In the genomic region with DNA sequence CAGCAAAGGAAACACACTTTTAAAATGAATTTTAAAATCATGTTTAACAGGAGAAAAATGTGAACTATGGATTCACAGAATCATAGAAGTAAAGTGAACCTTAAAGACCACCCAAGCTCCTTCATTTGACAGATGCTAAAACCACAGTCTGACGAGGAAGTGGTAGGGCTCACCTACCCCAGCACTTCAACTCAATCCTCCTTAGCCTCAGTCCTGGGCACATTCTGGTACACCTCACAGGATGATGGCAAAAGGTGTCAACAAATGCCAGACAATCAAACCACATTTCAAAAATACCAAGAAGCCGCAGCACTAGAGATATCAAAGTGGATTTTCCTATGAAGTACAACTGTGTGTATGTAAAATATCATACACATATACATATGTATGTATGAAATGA, we compare ENCODE assay signal across 21 cellular contexts. TPM values are rescaled to one million over a fixed set of nuclear protein-coding genes. Genes with fewer than 3 reads are reported as not detected.
DNase-seq lines count a peak whose midpoint lies in the region; ATAC-seq, FAIRE-seq and TF ChIP-seq lines count a peak whose summit lies in the region.
"Had no signal": no experiment of that assay in that cellular context is flagged by ENCODE, and none has a peak within 500 bp of the region (broad histone marks: within the 10 kb centered on the region; RNA-seq: fewer than 3 reads in every experiment).

No MANE protein-coding gene starts in this region.

- no peak overlapping the region for H3K56ac ChIP-seq in mesendoderm (ENCODE audit: low read length)

- H2BK120ac ChIP-seq in mesendoderm (ENCODE audit: low read depth, low read length): no peak overlapping the region

- peaks cover 0 to 23% of the 10 kb centered on the region in 2 donors for H3K4me1 ChIP-seq in naive thymus-derived CD4-positive, alpha-beta T cell (ENCODE audit: control insufficient read depth in 2 of 2, insufficient read depth in 2 of 2, low read length in 2 of 2)
- no peaks in the 10 kb centered on the region for H3K4me1 ChIP-seq in mesendoderm (ENCODE audit: control insufficient read depth, low read depth, low read length)

- no peak for TF ChIP-seq POLR2A in GM12892 (IDR thresholded peaks at IDR 0.05; ENCODE audit: low read depth, low read length)

- no peak overlapping the region for H3K4ac ChIP-seq in mesendoderm (ENCODE audit: low read depth, low read length)

- no peaks in the 10 kb centered on the region for H3K27me3 ChIP-seq in CD4-positive, alpha-beta T cell (ENCODE audit: control insufficient read depth, insufficient read depth, low read length)
- no peaks in the 10 kb centered on the region for H3K27me3 ChIP-seq in naive thymus-derived CD4-positive, alpha-beta T cell (ENCODE audit: control insufficient read depth in 2 of 2, insufficient read depth in 2 of 2, low read length in 2 of 2)
- H3K27me3 ChIP-seq in mesendoderm (ENCODE audit: insufficient read depth, low read length, poor library complexity): no peaks in the 10 kb centered on the region
- H3K27me3 ChIP-seq: body of pancreas, neural progenitor cell, SJCRH30, suprapubic skin had no signal

- no peaks in the 10 kb centered on the region for H3K9me3 Mint-ChIP-seq in CD4-positive, alpha-beta T cell
- no peaks in the 10 kb centered on the region for H3K9me3 Mint-ChIP-seq in activated naive CD8-positive, alpha-beta T cell treated with anti-CD3 and anti-CD28 coated beads for 36 hours
- no peaks in the 10 kb centered on the region for H3K9me3 Mint-ChIP-seq in naive thymus-derived CD4-positive, alpha-beta T cell
- H3K9me3 Mint-ChIP-seq: neural progenitor cell had no signal

- no peak overlapping the region for H2AK5ac ChIP-seq in mesendoderm (ENCODE audit: low read length)

- peak; percentile 44 for FAIRE-seq in GM12892 (lab: Jason Lieb, UNC)

- peaks cover 0 to 25% (median 0%) of the 10 kb centered on the region in 3 experiments for H3K36me3 ChIP-seq in naive thymus-derived CD4-positive, alpha-beta T cell (ENCODE audit: control insufficient read depth in 2 of 3, insufficient read depth in 3 of 3, low read length in 3 of 3)
- H3K36me3 ChIP-seq in mesendoderm (ENCODE audit: control insufficient read depth, insufficient read depth, low read length): no peaks in the 10 kb centered on the region

- H3K23ac ChIP-seq in mesendoderm (ENCODE audit: low read length): no peak overlapping the region

- peaks cover 43% of the 10 kb centered on the region for H3K4me1 Mint-ChIP-seq in CD4-positive, alpha-beta T cell (ENCODE audit: low read depth)
- H3K4me1 Mint-ChIP-seq in activated naive CD8-positive, alpha-beta T cell treated with anti-CD3 and anti-CD28 coated beads for 36 hours: peaks cover 49% of the 10 kb centered on the region
- H3K4me1 Mint-ChIP-seq in naive thymus-derived CD4-positive, alpha-beta T cell: peaks cover 14 to 52% (median 39%) of the 10 kb centered on the region in 7 donors

- H3K79me1 ChIP-seq in mesendoderm (ENCODE audit: low read length): peaks cover 7% of the 10 kb centered on the region

- peak; percentile 68 for ATAC-seq in CD4-positive, alpha-beta T cell (ENCODE audit: poor library complexity)
- ATAC-seq in naive thymus-derived CD4-positive, alpha-beta T cell: peak; percentile 70
- ATAC-seq in sciatic nerve: no peak
- ATAC-seq: body of pancreas, PC-3 had no signal

- H3K36me3 Mint-ChIP-seq in CD4-positive, alpha-beta T cell (ENCODE audit: low read depth): peaks cover 50% of the 10 kb centered on the region
- H3K36me3 Mint-ChIP-seq in activated naive CD8-positive, alpha-beta T cell treated with anti-CD3 and anti-CD28 coated beads for 36 hours: peaks cover 18% of the 10 kb centered on the region
- H3K36me3 Mint-ChIP-seq in naive thymus-derived CD4-positive, alpha-beta T cell: peaks cover 0 to 27% (median 14%) of the 10 kb centered on the region in 5 donors

- H2BK15ac ChIP-seq in mesendoderm (replicated peaks; ENCODE audit: low read depth): no peak overlapping the region

- WGBS in mesendoderm (ENCODE audit: extremely low coverage, insufficient coverage, low lambda C conversion rate): no CpG with 5 or more reads among the region's 2 CpGs

- DNase-seq in CD4-positive, alpha-beta T cell: no peak
- DNase-seq in GM12892 (ENCODE audit: insufficient read length) (no peak), NCI-H1092 (lab: John Stamatoyannopoulos, UW) (no peak), amygdala (lab: John Stamatoyannopoulos, UW) (no peak), mesendoderm (no peak), sciatic nerve (ENCODE audit: low spot score) (no peak)
- DNase-seq in activated naive CD8-positive, alpha-beta T cell treated with anti-CD3 and anti-CD28 coated beads for 36 hours: peak; percentile 10
- no peak for DNase-seq in naive thymus-derived CD4-positive, alpha-beta T cell
- DNase-seq: activated CD4-positive, alpha-beta T cell treated with anti-CD3 and anti-CD28 coated beads for 48 hours; activated naive CD4-positive, alpha-beta T cell; AML-193; body of pancreas; dermis blood vessel endothelial cell; MM.1S; NCI-H510A; PC-3; T1000 had no signal

- no peaks in the 10 kb centered on the region for H3K9me3 ChIP-seq in CD4-positive, alpha-beta T cell (ENCODE audit: control insufficient read depth, low read length)
- H3K9me3 ChIP-seq in naive thymus-derived CD4-positive, alpha-beta T cell (ENCODE audit: control insufficient read depth in 2 of 3, low read length in 3 of 3): no peaks in the 10 kb centered on the region
- H3K9me3 ChIP-seq: body of pancreas, SJCRH30, suprapubic skin had no signal

- H3K79me2 ChIP-seq in mesendoderm (ENCODE audit: control insufficient read depth, insufficient read depth, low read length): peaks cover 2% of the 10 kb centered on the region

- no peak overlapping the region for H4K8ac ChIP-seq in mesendoderm (ENCODE audit: low read depth, low read length)

- peak overlapping the region; percentile 7 for H3K27ac Mint-ChIP-seq in CD4-positive, alpha-beta T cell
- peak overlapping the region; percentile 22 for H3K27ac Mint-ChIP-seq in activated naive CD8-positive, alpha-beta T cell treated with anti-CD3 and anti-CD28 coated beads for 36 hours
- peak overlapping the region in 6 of 9 donors; percentile 3 to 83 (median 24) for H3K27ac Mint-ChIP-seq in naive thymus-derived CD4-positive, alpha-beta T cell

- intact Hi-C loops in CD4-positive, alpha-beta T cell (cut with DNase I, micrococcal nuclease): no loop called here
- intact Hi-C loops in naive thymus-derived CD4-positive, alpha-beta T cell (cut with micrococcal nuclease): no loop called here
- intact Hi-C loops in sciatic nerve (cut with DNase I): no loop called here

- no peak overlapping the region for H4K5ac ChIP-seq in mesendoderm (ENCODE audit: low read length)

- H3K27me3 Mint-ChIP-seq in CD4-positive, alpha-beta T cell: no peaks in the 10 kb centered on the region
- no peaks in the 10 kb centered on the region for H3K27me3 Mint-ChIP-seq in activated naive CD8-positive, alpha-beta T cell treated with anti-CD3 and anti-CD28 coated beads for 36 hours
- no peaks in the 10 kb centered on the region for H3K27me3 Mint-ChIP-seq in naive thymus-derived CD4-positive, alpha-beta T cell

- no peak for TF ChIP-seq CTCF in CD4-positive, alpha-beta T cell (IDR thresholded peaks at IDR 0.05)

- no peak overlapping the region for H3K4me2 ChIP-seq in mesendoderm (ENCODE audit: low read length)

- POLR2A ChIA-PET in CD4-positive, alpha-beta T cell (lab: Charles Lee): no interaction called here
- POLR2A ChIA-PET in naive thymus-derived CD4-positive, alpha-beta T cell (lab: Charles Lee): no interaction called here

- no peak overlapping the region for H3K9ac ChIP-seq in mesendoderm (ENCODE audit: low read length)
- H3K9ac ChIP-seq: neural progenitor cell had no signal

- H3K27ac ChIP-seq in CD4-positive, alpha-beta T cell (ENCODE audit: low read depth, low read length): no peak overlapping the region
- H3K27ac ChIP-seq in naive thymus-derived CD4-positive, alpha-beta T cell (ENCODE audit: low read depth, low read length): no peak overlapping the region
- no peak overlapping the region for H3K27ac ChIP-seq in mesendoderm (ENCODE audit: low read depth, low read length)
- H3K27ac ChIP-seq: body of pancreas, neural progenitor cell, suprapubic skin had no signal

- CTCF ChIA-PET in CD4-positive, alpha-beta T cell (lab: Charles Lee): interaction anchor here (4.1 kb wide), 1 partner anchor 11 kb away, joined by 15 read pairs; no protein-coding TSS in a partner anchor
- CTCF ChIA-PET in naive thymus-derived CD4-positive, alpha-beta T cell (lab: Charles Lee): interaction anchor here (1.7 kb wide), 1 partner anchor 144 kb away, joined by 3 read pairs; no protein-coding TSS in a partner anchor

- no peak overlapping the region for H3K4me3 Mint-ChIP-seq in CD4-positive, alpha-beta T cell
- H3K4me3 Mint-ChIP-seq in activated naive CD8-positive, alpha-beta T cell treated with anti-CD3 and anti-CD28 coated beads for 36 hours: no peak overlapping the region
- peak overlapping the region in 1 of 10 donors; percentile 39 for H3K4me3 Mint-ChIP-seq in naive thymus-derived CD4-positive, alpha-beta T cell
- H3K4me3 Mint-ChIP-seq: neural progenitor cell had no signal

- H2BK5ac ChIP-seq in mesendoderm (ENCODE audit: low read length): no peak overlapping the region

- H3K18ac ChIP-seq in mesendoderm (ENCODE audit: low read length): no peak overlapping the region

- H3K4me3 ChIP-seq in naive thymus-derived CD4-positive, alpha-beta T cell (ENCODE audit: low read length): no peak overlapping the region
- no peak overlapping the region for H3K4me3 ChIP-seq in mesendoderm (ENCODE audit: low read length)
- H3K4me3 ChIP-seq: body of pancreas, lung, neural progenitor cell, SJCRH30, suprapubic skin had no signal

RNA-seq across cellular contexts. Expression of a gene that starts 43.1 kb away (rescaled TPM):
- total RNA-seq in CD4-positive, alpha-beta T cell: 10 to 100 TPM; 37.6 to 38.7 TPM
- polyA plus RNA-seq in GM12892 (2012; ENCODE audit: missing spikeins): 52.9 TPM
- total RNA-seq in activated naive CD8-positive, alpha-beta T cell treated with anti-CD3 and anti-CD28 coated beads for 36 hours: 100 to 1,000 TPM; 109 to 124 TPM
- 10 to 100 TPM; 56.3 to 98.8 (median 62.8) TPM for total RNA-seq in naive thymus-derived CD4-positive, alpha-beta T cell
- polyA plus RNA-seq in naive thymus-derived CD4-positive, alpha-beta T cell: 10 to 100 TPM; 61.7 to 66.0 TPM
- polyA plus RNA-seq in mesendoderm (2013, experiment 1 of 2): 73.5 TPM
- 74.5 TPM for polyA plus RNA-seq in mesendoderm (2013, experiment 2 of 2)
- total RNA-seq in sciatic nerve: 88.8 TPM
